1 cellular context compared by ENCODE assay signal in the genomic region with DNA sequence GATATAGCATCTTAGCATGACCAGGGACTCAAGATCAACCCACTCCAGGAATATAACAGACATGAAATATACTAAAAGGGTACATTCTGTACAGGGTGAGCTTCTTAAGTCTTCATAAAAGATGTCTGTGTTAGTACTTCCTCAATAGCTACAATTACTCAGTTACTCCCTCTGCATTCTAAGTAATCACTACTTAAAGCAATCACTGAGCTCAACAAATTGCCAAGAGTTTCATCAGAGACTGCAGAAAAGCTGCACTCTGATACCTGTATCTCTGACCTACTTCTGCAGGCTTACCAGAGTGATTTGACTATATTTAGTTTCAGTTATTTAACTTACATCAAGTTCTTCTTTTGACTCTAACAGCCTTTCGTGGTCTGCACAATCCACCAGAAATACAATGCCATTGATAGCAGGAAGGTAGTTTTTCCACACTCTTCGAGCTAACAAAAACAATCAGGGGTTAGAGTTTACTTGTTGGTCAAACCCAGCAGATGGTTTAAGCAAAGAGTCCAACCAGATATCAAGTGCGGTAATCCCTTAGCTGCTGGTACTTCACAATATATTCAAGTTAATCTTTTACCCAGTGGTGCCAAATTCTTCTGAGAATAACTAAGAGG.
TF ChIP-seq lines count a peak whose summit lies in the region.

No MANE protein-coding gene starts in this region.

TF ChIP-seq in GM12878, 131 proteins besides CTCF, POLR2A, EP300 and RAD21 (continued from another document):
- no peak for TF ChIP-seq SREBF1 (IDR thresholded peaks at IDR 0.05; ENCODE audit: low read length)
- TF ChIP-seq, protein P1, sequence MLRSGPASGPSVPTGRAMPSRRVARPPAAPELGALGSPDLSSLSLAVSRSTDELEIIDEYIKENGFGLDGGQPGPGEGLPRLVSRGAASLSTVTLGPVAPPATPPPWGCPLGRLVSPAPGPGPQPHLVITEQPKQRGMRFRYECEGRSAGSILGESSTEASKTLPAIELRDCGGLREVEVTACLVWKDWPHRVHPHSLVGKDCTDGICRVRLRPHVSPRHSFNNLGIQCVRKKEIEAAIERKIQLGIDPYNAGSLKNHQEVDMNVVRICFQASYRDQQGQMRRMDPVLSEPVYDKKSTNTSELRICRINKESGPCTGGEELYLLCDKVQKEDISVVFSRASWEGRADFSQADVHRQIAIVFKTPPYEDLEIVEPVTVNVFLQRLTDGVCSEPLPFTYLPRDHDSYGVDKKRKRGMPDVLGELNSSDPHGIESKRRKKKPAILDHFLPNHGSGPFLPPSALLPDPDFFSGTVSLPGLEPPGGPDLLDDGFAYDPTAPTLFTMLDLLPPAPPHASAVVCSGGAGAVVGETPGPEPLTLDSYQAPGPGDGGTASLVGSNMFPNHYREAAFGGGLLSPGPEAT (IDR thresholded peaks at IDR 0.05; ENCODE audit: low read depth): 0 out of 2 replicates have a peak, but pooled peaks have one; percentile 30
- TF ChIP-seq HCFC1 (IDR thresholded peaks at IDR 0.05; ENCODE audit: low read length): no peak
- TF ChIP-seq NFIC (IDR thresholded peaks at IDR 0.05; ENCODE audit: low read depth, low read length): peak; percentile 33; the same call in 1 of the 2 replicates
- TF ChIP-seq ZNF24 (IDR thresholded peaks at IDR 0.05): 0 out of 2 replicates have a peak, but pooled peaks have one; percentile 9
- TF ChIP-seq HSF1 (IDR thresholded peaks at IDR 0.05; ENCODE audit: low read depth, low read length): no peak
- 0 out of 2 replicates have a peak, but pooled peaks have one; percentile 34 for TF ChIP-seq NR2F1 (conservative IDR thresholded peaks at IDR 0.05)
- peak; percentile 30; the same call in 1 of the 2 replicates for TF ChIP-seq IKZF1 (conservative IDR thresholded peaks at IDR 0.05)
- no peak for TF ChIP-seq YBX1 (IDR thresholded peaks at IDR 0.05)
- TF ChIP-seq RUNX3 (IDR thresholded peaks at IDR 0.05; ENCODE audit: low read length): peak; percentile 40; the same call in 1 of the 2 replicates
- TF ChIP-seq, protein P2, sequence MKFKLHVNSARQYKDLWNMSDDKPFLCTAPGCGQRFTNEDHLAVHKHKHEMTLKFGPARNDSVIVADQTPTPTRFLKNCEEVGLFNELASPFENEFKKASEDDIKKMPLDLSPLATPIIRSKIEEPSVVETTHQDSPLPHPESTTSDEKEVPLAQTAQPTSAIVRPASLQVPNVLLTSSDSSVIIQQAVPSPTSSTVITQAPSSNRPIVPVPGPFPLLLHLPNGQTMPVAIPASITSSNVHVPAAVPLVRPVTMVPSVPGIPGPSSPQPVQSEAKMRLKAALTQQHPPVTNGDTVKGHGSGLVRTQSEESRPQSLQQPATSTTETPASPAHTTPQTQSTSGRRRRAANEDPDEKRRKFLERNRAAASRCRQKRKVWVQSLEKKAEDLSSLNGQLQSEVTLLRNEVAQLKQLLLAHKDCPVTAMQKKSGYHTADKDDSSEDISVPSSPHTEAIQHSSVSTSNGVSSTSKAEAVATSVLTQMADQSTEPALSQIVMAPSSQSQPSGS (IDR thresholded peaks at IDR 0.05; ENCODE audit: low read length): 0 out of 2 replicates have a peak, but pooled peaks have one; percentile 14
- TF ChIP-seq MTA2 (IDR thresholded peaks at IDR 0.05; ENCODE audit: low read depth): 0 out of 2 replicates have a peak, but pooled peaks have one; percentile 20
- no peak for TF ChIP-seq SPI1 (IDR thresholded peaks at IDR 0.05; ENCODE audit: borderline replicate concordance, insufficient read depth, low read depth, low read length)
- no peak for TF ChIP-seq RAD51 (IDR thresholded peaks at IDR 0.05)
- TF ChIP-seq NBN (IDR thresholded peaks at IDR 0.05): no peak
- no peak for TF ChIP-seq EED (IDR thresholded peaks at IDR 0.05; ENCODE audit: low read depth)
- TF ChIP-seq FOS (IDR thresholded peaks at IDR 0.05; ENCODE audit: borderline replicate concordance, extremely low read depth, insufficient read length): no peak
- TF ChIP-seq RELA (IDR thresholded peaks at IDR 0.05; ENCODE audit: borderline replicate concordance, partially characterized antibody): no peak
- no peak for TF ChIP-seq BRCA1 (IDR thresholded peaks at IDR 0.05; ENCODE audit: low read depth, low read length)
- peak; percentile 34; the same call in 1 of the 2 replicates for TF ChIP-seq JUNB (IDR thresholded peaks at IDR 0.05)
- TF ChIP-seq ATF7 (IDR thresholded peaks at IDR 0.05; ENCODE audit: low read depth): peak; percentile 47
- TF ChIP-seq, protein P3, sequence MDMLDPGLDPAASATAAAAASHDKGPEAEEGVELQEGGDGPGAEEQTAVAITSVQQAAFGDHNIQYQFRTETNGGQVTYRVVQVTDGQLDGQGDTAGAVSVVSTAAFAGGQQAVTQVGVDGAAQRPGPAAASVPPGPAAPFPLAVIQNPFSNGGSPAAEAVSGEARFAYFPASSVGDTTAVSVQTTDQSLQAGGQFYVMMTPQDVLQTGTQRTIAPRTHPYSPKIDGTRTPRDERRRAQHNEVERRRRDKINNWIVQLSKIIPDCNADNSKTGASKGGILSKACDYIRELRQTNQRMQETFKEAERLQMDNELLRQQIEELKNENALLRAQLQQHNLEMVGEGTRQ (IDR thresholded peaks at IDR 0.05; ENCODE audit: borderline replicate concordance, low read depth, low read length): no peak
- TF ChIP-seq ZNF622 (IDR thresholded peaks at IDR 0.05): no peak
- TF ChIP-seq IRF4 (IDR thresholded peaks at IDR 0.05; ENCODE audit: low read depth, low read length): peak; percentile 64; the same call in 1 of the 2 replicates
